In genomic region chr20:833450-834150, GRCh38 we compare ENCODE assay signal across 8 cellular contexts. TPM values are rescaled to one million over a fixed set of nuclear protein-coding genes. Genes with fewer than 3 reads are reported as not detected.
DNase-seq lines count a peak whose midpoint lies in the region; ATAC-seq, FAIRE-seq and TF ChIP-seq lines count a peak whose summit lies in the region.

Gene FAM110A, plus strand, starts transcription at chr20:833715. Its CDS starts 11,090 bp downstream, at chr20:844805.

- H3K27me3 ChIP-seq in OCI-LY1 (ENCODE audit: insufficient read depth, low read length), result no peaks in the 10 kb centered on the region; the same call in 1 of the 2 replicates

- peaks cover 26% of the 10 kb centered on the region for H3K4me1 Mint-ChIP-seq in mesothelial cell of epicardium

- peak; percentile 88 for ATAC-seq in GM21526 (IDR thresholded peaks at IDR 0.05; ENCODE audit: low FRiP score, unreplicated experiment)

- H3K4me3 Mint-ChIP-seq in mesothelial cell of epicardium, result peak within 1 kb of the TSS; percentile 70

- FAIRE-seq in endometrium (lab: Jason Lieb, UNC), result peak; percentile 84

- peaks cover 3% of the 10 kb centered on the region for H3K36me3 Mint-ChIP-seq in mesothelial cell of epicardium

- H3K27ac ChIP-seq in OCI-LY1 (ENCODE audit: low read depth, low read length, poor library complexity, severe bottlenecking), result no peak within 1 kb of the TSS

- H3K36me3 ChIP-seq in OCI-LY1 (ENCODE audit: insufficient read depth, low read length), result no peaks in the 10 kb centered on the region

- peaks cover 9% of the 10 kb centered on the region for H3K9me3 Mint-ChIP-seq in mesothelial cell of epicardium

- H3K9me2 ChIP-seq in OCI-LY1 (ENCODE audit: low read depth, low read length), result no peaks in the 10 kb centered on the region

- H3K4me1 ChIP-seq in OCI-LY1 (ENCODE audit: insufficient read depth, low read length, severe bottlenecking), result peaks cover 21% of the 10 kb centered on the region

- no peaks in the 10 kb centered on the region for H4K20me1 ChIP-seq in OCI-LY1 (ENCODE audit: insufficient read depth, low read length)

- H3K9ac ChIP-seq in OCI-LY1 (ENCODE audit: low read length), result peak within 1 kb of the TSS; percentile 86

- peak within 1 kb of the TSS; percentile 84 for H3K4me3 ChIP-seq in OCI-LY1 (ENCODE audit: low read depth, low read length, poor library complexity, severe bottlenecking)

- H3K79me2 ChIP-seq in OCI-LY1 (ENCODE audit: insufficient read depth, low read length), result no peaks in the 10 kb centered on the region

- peak; percentile 80 for DNase-seq in DMS 273 treated with DMSO at 0.1 percent for 48 hours (lab: John Stamatoyannopoulos, UW)
- DNase-seq in HuH-7 (ENCODE audit: low spot score), result peak; percentile 97
- DNase-seq in activated CD8-positive, alpha-beta memory T cell treated with anti-CD3 and anti-CD28 coated beads, Interleukin-2, amount 50 U/mL, for 4 hours, result peak; percentile 94
- DNase-seq in mesothelial cell of epicardium (ENCODE audit: low spot score in 2 of 2, unreplicated experiment in 2 of 2), result peak; percentile 89 to 94
- DNase-seq in stimulated activated CD8-positive, alpha-beta memory T cell treated with anti-CD3 and anti-CD28 coated beads, Interleukin-15, amount 100 ng/mL, for 4 hours (ENCODE audit: low read depth in 2 of 2), result peak; percentile 92 to 93

- no peak for TF ChIP-seq CTCF in OCI-LY1 (IDR thresholded peaks at IDR 0.05; ENCODE audit: low read length)
- TF ChIP-seq CTCF in mesothelial cell of epicardium (IDR thresholded peaks at IDR 0.05; ENCODE audit: unreplicated experiment), result no peak

- no peaks in the 10 kb centered on the region for H3K27me3 Mint-ChIP-seq in mesothelial cell of epicardium (ENCODE audit: low read depth)

- no peaks in the 10 kb centered on the region for H3F3A ChIP-seq in OCI-LY1 (ENCODE audit: insufficient read depth, low read length)

- no peaks in the 10 kb centered on the region for H3K9me3 ChIP-seq in OCI-LY1 (ENCODE audit: low read length)

- H3K27ac Mint-ChIP-seq in mesothelial cell of epicardium, result peak within 1 kb of the TSS; percentile 87

- H3K4me2 ChIP-seq in OCI-LY1 (ENCODE audit: low read length), result peak within 1 kb of the TSS; percentile 99

- peak within 1 kb of the TSS; percentile 96; the same call in 1 of the 2 replicates for H2AFZ ChIP-seq in OCI-LY1 (ENCODE audit: low read length)

RNA-seq across cellular contexts. Expression of gene FAM110A, which starts in this region (rescaled TPM):
- total RNA-seq in mesothelial cell of epicardium, result 11.1 to 11.3 TPM (median 11.1 TPM) in 3 replicates
